Comparison of ENCODE assay signal across 8 cellular contexts in genomic region chr4:82428969-82429727, GRCh38. TPM values are rescaled to one million over a fixed set of nuclear protein-coding genes. Genes with fewer than 3 reads are reported as not detected.
DNase-seq lines count a peak whose midpoint lies in the region; ATAC-seq and TF ChIP-seq lines count a peak whose summit lies in the region.

No MANE protein-coding gene starts in this region.

- H3K36me3 Mint-ChIP-seq in activated naive CD8-positive, alpha-beta T cell treated with anti-CD3 and anti-CD28 coated beads, Interleukin-2, amount 10 ng/mL, durations not matched to agents 7 days and 5 days, result peaks cover 57% of the 10 kb centered on the region

- ATAC-seq in HG02678 (IDR thresholded peaks at IDR 0.05; ENCODE audit: unreplicated experiment), result peak; percentile 56
- peak; percentile 59 for ATAC-seq in activated naive CD8-positive, alpha-beta T cell treated with anti-CD3 and anti-CD28 coated beads, Interleukin-2, amount 10 ng/mL, durations not matched to agents 7 days and 5 days (ENCODE audit: low read depth)
- peak; percentile 93 to 97 for ATAC-seq in upper lobe of left lung (ENCODE audit: low FRiP score in 2 of 2)

- H3K4me3 Mint-ChIP-seq in activated naive CD8-positive, alpha-beta T cell treated with anti-CD3 and anti-CD28 coated beads, Interleukin-2, amount 10 ng/mL, durations not matched to agents 7 days and 5 days, result peak overlapping the region; percentile 98

- 1% methylated on average over 47 to 74 of the region's 83 CpGs for WGBS in upper lobe of left lung, 2 donors

- intact Hi-C loops in posterior cingulate gyrus (cut with DNase I), result loop anchor here (10.0 kb wide), 1 partner anchor 144 kb away; no protein-coding TSS in a partner anchor

- H3K9me3 ChIP-seq in cardiac muscle cell (ENCODE audit: low read depth) (no peaks in the 10 kb centered on the region), upper lobe of left lung (no peaks in the 10 kb centered on the region)

- H3K4me1 Mint-ChIP-seq in activated naive CD8-positive, alpha-beta T cell treated with anti-CD3 and anti-CD28 coated beads, Interleukin-2, amount 10 ng/mL, durations not matched to agents 7 days and 5 days, result peaks cover 55% of the 10 kb centered on the region

- peak overlapping the region; percentile 95 for H3K27ac Mint-ChIP-seq in activated naive CD8-positive, alpha-beta T cell treated with anti-CD3 and anti-CD28 coated beads, Interleukin-2, amount 10 ng/mL, durations not matched to agents 7 days and 5 days

- H3K27ac ChIP-seq in cardiac muscle cell (peak overlapping the region; percentile 97), upper lobe of left lung (peak overlapping the region; percentile 96 to 99 (median 96))

- peaks cover 32% of the 10 kb centered on the region for H3K36me3 ChIP-seq in cardiac muscle cell
- peaks cover 15 to 32% (median 22%) of the 10 kb centered on the region in 4 donors for H3K36me3 ChIP-seq in upper lobe of left lung

- TF ChIP-seq EP300 in upper lobe of left lung (IDR thresholded peaks at IDR 0.05), result no peak

- no peaks in the 10 kb centered on the region for H3K9me3 Mint-ChIP-seq in activated naive CD8-positive, alpha-beta T cell treated with anti-CD3 and anti-CD28 coated beads, Interleukin-2, amount 10 ng/mL, durations not matched to agents 7 days and 5 days

- H3K27me3 ChIP-seq in cardiac muscle cell (no peaks in the 10 kb centered on the region), upper lobe of left lung (no peaks in the 10 kb centered on the region)

- H3K27me3 Mint-ChIP-seq in activated naive CD8-positive, alpha-beta T cell treated with anti-CD3 and anti-CD28 coated beads, Interleukin-2, amount 10 ng/mL, durations not matched to agents 7 days and 5 days, result no peaks in the 10 kb centered on the region

- DNase-seq in NCI-H1105 (lab: John Stamatoyannopoulos, UW), result peak; percentile 72
- DNase-seq in SKM-1 (lab: John Stamatoyannopoulos, UW; ENCODE audit: unreplicated experiment), result peak; percentile 79
- DNase-seq in activated naive CD8-positive, alpha-beta T cell treated with anti-CD3 and anti-CD28 coated beads, Interleukin-2, amount 10 ng/mL, durations not matched to agents 7 days and 5 days, result peak; percentile 99
- DNase-seq in cardiac muscle cell (ENCODE audit: low read depth in 1 of 2, low spot score in 1 of 2), result peak; percentile 93 to 96
- peak; percentile 84 to 99 (median 90) for DNase-seq in posterior cingulate gyrus
- DNase-seq in upper lobe of left lung, result peak; percentile 90 to 100

- H3K4me3 ChIP-seq in cardiac muscle cell, result peak overlapping the region; percentile 95
- H3K4me3 ChIP-seq in upper lobe of left lung, result peak overlapping the region; percentile 86 to 91 (median 88)

- TF ChIP-seq POLR2A in upper lobe of left lung (IDR thresholded peaks at IDR 0.05), result peak; percentile 31 to 91 (median 70)

- TF ChIP-seq CTCF in GM12873 (IDR thresholded peaks at IDR 0.05; ENCODE audit: insufficient read depth, low read depth, low read length, missing control alignments), result peak; percentile 83
- peak; percentile 78 for TF ChIP-seq CTCF in cardiac muscle cell (IDR thresholded peaks at IDR 0.05; ENCODE audit: low read depth, low read length)
- peak; percentile 99 for TF ChIP-seq CTCF in upper lobe of left lung (IDR thresholded peaks at IDR 0.05)

- H3K4me1 ChIP-seq in cardiac muscle cell (ENCODE audit: low read depth) (peaks cover 13% of the 10 kb centered on the region), upper lobe of left lung (peaks cover 33 to 47% (median 37%) of the 10 kb centered on the region in 4 donors)

- POLR2A ChIA-PET in activated naive CD8-positive, alpha-beta T cell treated with anti-CD3 and anti-CD28 coated beads, Interleukin-2, amount 10 ng/mL, durations not matched to agents 7 days and 5 days (lab: Charles Lee), result interaction anchor here (0.7 to 5.5 kb wide), 26 partner anchors 9 to 1026 kb away, joined by 3 to 95 read pairs (median 4); partner anchors contain the start of genes COPS4, COQ2, HELQ and HNRNPD

RNA-seq across cellular contexts. Expression of gene HNRNPDL, which starts 1.1 kb away (rescaled TPM):
- total RNA-seq in activated naive CD8-positive, alpha-beta T cell treated with anti-CD3 and anti-CD28 coated beads, Interleukin-2, amount 10 ng/mL, durations not matched to agents 7 days and 5 days, result 100 to 1,000 TPM; 319 to 331 TPM
- 299 and 311 TPM in 2 replicates for total RNA-seq in cardiac muscle cell
- polyA plus RNA-seq in cardiac muscle cell, result 215 and 255 TPM in 2 replicates
- total RNA-seq in upper lobe of left lung, result 100 to 1,000 TPM; 141 to 249 (median 186) TPM

RNA-seq across cellular contexts. Expression of gene ENOPH1, which starts 1.2 kb away (rescaled TPM):
- 10 to 100 TPM; 36.3 to 37.6 TPM for total RNA-seq in activated naive CD8-positive, alpha-beta T cell treated with anti-CD3 and anti-CD28 coated beads, Interleukin-2, amount 10 ng/mL, durations not matched to agents 7 days and 5 days
- total RNA-seq in cardiac muscle cell, result 23.2 and 32.1 TPM in 2 replicates
- 43.2 and 43.4 TPM in 2 replicates for polyA plus RNA-seq in cardiac muscle cell
- 10 to 100 TPM in 5 of 6 donors, 1 to 10 TPM in 1; 8.4 to 29.9 (median 25.8) TPM for total RNA-seq in upper lobe of left lung

RNA-seq across cellular contexts. Expression of gene HNRNPD, which starts 55.4 kb away (rescaled TPM):
- 100 to 1,000 TPM; 356 to 360 TPM for total RNA-seq in activated naive CD8-positive, alpha-beta T cell treated with anti-CD3 and anti-CD28 coated beads, Interleukin-2, amount 10 ng/mL, durations not matched to agents 7 days and 5 days
- total RNA-seq in cardiac muscle cell (73.2 and 175 TPM in 2 replicates), upper lobe of left lung (100 to 1,000 TPM in 5 of 6 donors, 10 to 100 TPM in 1; 75.9 to 182 (median 135) TPM)
- polyA plus RNA-seq in cardiac muscle cell, result 348 and 451 TPM in 2 replicates

Comparison
In these comparisons a context has a peak if more than half of its experiments do, and no peak if none do; other contexts are left out.
1. Peak in every context shown above with its lines: DNase-seq, ATAC-seq, H3K4me3 ChIP-seq and H3K27ac ChIP-seq.